ENCODE assay signal across 26 cellular contexts in genomic region chr11:27354359-27354965, GRCh38. TPM values are rescaled to one million over a fixed set of nuclear protein-coding genes. Genes with fewer than 3 reads are reported as not detected.
DNase-seq lines count a peak whose midpoint lies in the region; ATAC-seq, FAIRE-seq and TF ChIP-seq lines count a peak whose summit lies in the region.
"Had no signal": no experiment of that assay in that cellular context is flagged by ENCODE, and none has a peak within 500 bp of the region (broad histone marks: within the 10 kb centered on the region; RNA-seq: fewer than 3 reads in every experiment).

No MANE protein-coding gene starts in this region.

- BruUV-seq in GM12878 (replicated peaks; lab: Mats Ljungman, UMichigan): no TSS peak

- H4K20me1 ChIP-seq in GM12878 (ENCODE audit: control insufficient read depth, insufficient read depth): no peaks in the 10 kb centered on the region

- TF ChIP-seq CTCF in HFFc6 (IDR thresholded peaks at IDR 0.05) (no peak), GM12878 (IDR thresholded peaks at IDR 0.05 in 2 of 3, conservative IDR thresholded peaks at IDR 0.05 in 1 of 3; ENCODE audit: control insufficient read depth in 2 of 3, extremely low read depth in 1 of 3, insufficient read depth in 1 of 3, low read depth in 3 of 3, low read length in 3 of 3) (no peak), nephron (IDR thresholded peaks at IDR 0.05; ENCODE audit: unreplicated experiment in 3 of 3) (no peak)

- no peaks in the 10 kb centered on the region for H3K4me1 ChIP-seq in GM12878 (ENCODE audit: control insufficient read depth, insufficient read depth, low read length)

- H3K27me3 Mint-ChIP-seq in HFFc6 (ENCODE audit: insufficient read depth): no peaks in the 10 kb centered on the region
- no peaks in the 10 kb centered on the region for H3K27me3 Mint-ChIP-seq in nephron (ENCODE audit: low read depth)
- H3K27me3 Mint-ChIP-seq: natural killer cell treated with Interleukin-12 subunit alpha and Interleukin-12 subunit beta and Interleukin-15 and Interleukin-18, amount 100 ng/mL, for 72 hours; progenitor cell of endocrine pancreas; stimulated activated memory B cell treated with anti-CD40 and anti-IgM and Interleukin-4, amounts not matched to agents 10 μg/mL and 1 μg/mL and 100 μg/mL, for 72 hours had no signal

- no peak for TF ChIP-seq POLR2A in GM12878 (IDR thresholded peaks at IDR 0.05; ENCODE audit: low read depth, low read length)

- no peak for TF ChIP-seq EP300 in GM12878 (IDR thresholded peaks at IDR 0.05; ENCODE audit: borderline replicate concordance in 1 of 2, control insufficient read depth in 1 of 2, low read depth in 2 of 2, low read length in 2 of 2)

- no peak overlapping the region for H3K9ac ChIP-seq in GM12878 (ENCODE audit: control insufficient read depth, insufficient read depth, low read length)

- ATAC-seq in GM12878: peak; percentile 19; the same call in 2 of the 3 replicates
- no peak for ATAC-seq in stimulated activated naive CD8-positive, alpha-beta T cell treated with anti-CD3 and anti-CD28 coated beads, Interleukin-15, Interleukin-2, amounts not matched to agents 100 U/mL and 50 U/mL, for 24 hours
- ATAC-seq: activated T-cell treated with anti-CD3 and anti-CD28 coated beads, Interleukin-2, amount 50 U/mL, for 4 hours; HCT116; natural killer cell treated with Interleukin-12 subunit alpha and Interleukin-12 subunit beta and Interleukin-15 and Interleukin-18, amount 100 ng/mL, for 72 hours; stimulated activated memory B cell treated with anti-CD40 and anti-IgM and Interleukin-4, amounts not matched to agents 10 μg/mL and 1 μg/mL and 100 μg/mL, for 72 hours had no signal

- peak overlapping the region; percentile 29; the same call in 1 of the 2 replicates for H3K27ac Mint-ChIP-seq in HFFc6
- H3K27ac Mint-ChIP-seq in nephron: peak overlapping the region in 2 of 3 experiments; percentile 31 to 57
- H3K27ac Mint-ChIP-seq: natural killer cell treated with Interleukin-12 subunit alpha and Interleukin-12 subunit beta and Interleukin-15 and Interleukin-18, amount 100 ng/mL, for 72 hours; progenitor cell of endocrine pancreas; stimulated activated memory B cell treated with anti-CD40 and anti-IgM and Interleukin-4, amounts not matched to agents 10 μg/mL and 1 μg/mL and 100 μg/mL, for 72 hours had no signal

- no peak overlapping the region for H3K4me2 ChIP-seq in GM12878 (ENCODE audit: control insufficient read depth, insufficient read depth)

- H3K9me3 Mint-ChIP-seq in HFFc6 (no peaks in the 10 kb centered on the region), nephron (no peaks in the 10 kb centered on the region)
- H3K9me3 Mint-ChIP-seq: activated T-cell treated with anti-CD3 and anti-CD28 coated beads, Interleukin-2, amount 50 U/mL, for 4 hours; natural killer cell treated with Interleukin-12 subunit alpha and Interleukin-12 subunit beta and Interleukin-15 and Interleukin-18, amount 100 ng/mL, for 72 hours; stimulated activated memory B cell treated with anti-CD40 and anti-IgM and Interleukin-4, amounts not matched to agents 10 μg/mL and 1 μg/mL and 100 μg/mL, for 72 hours had no signal

- no peak overlapping the region for H3K27ac ChIP-seq in GM12878 (ENCODE audit: control insufficient read depth, insufficient read depth)
- H3K27ac ChIP-seq: epithelial cell of prostate, RWPE1 had no signal

- DNase-seq in GF-D8 (lab: John Stamatoyannopoulos, UW) (peak; percentile 28), HFFc6 (no peak), GM12878 (ENCODE audit: low read depth, low spot score) (no peak), MV-4-11 (lab: John Stamatoyannopoulos, UW) (no peak), nucleus accumbens (lab: John Stamatoyannopoulos, UW) (no peak)
- no peak for DNase-seq in stimulated activated naive CD8-positive, alpha-beta T cell treated with anti-CD3 and anti-CD28 coated beads, Interleukin-15, Interleukin-2, amounts not matched to agents 100 U/mL and 50 U/mL, for 24 hours
- DNase-seq: activated CD4-positive, CD25-positive, alpha-beta regulatory T cell treated with anti-CD3 and anti-CD28 coated beads, Interleukin-2, amount 50 U/mL, for 72 hours; activated CD8-positive, alpha-beta memory T cell treated with anti-CD3 and anti-CD28 coated beads for 24 hours; activated naive CD4-positive, alpha-beta T cell treated with Interleukin-2 at 50 U/mL for 16 hours; activated T-cell treated with anti-CD3 and anti-CD28 coated beads, Interleukin-2, amount 50 U/mL, for 4 hours; anterior cingulate cortex; central memory CD4-positive, alpha-beta T cell; hypothalamus; NCI-H187; NCI-H510A treated with DMSO at 0.1 percent for 48 hours; stimulated activated CD4-positive, alpha-beta T cell treated with anti-CD3 and anti-CD28 coated beads, Interleukin-1b, Interleukin-23, amount 100 ng/mL, for 48 hours; T1000 had no signal

- no peak overlapping the region for H2AFZ ChIP-seq in GM12878 (ENCODE audit: control insufficient read depth, low read depth, low read length)

- RAD21 ChIA-PET in GM12878 (lab: Charles Lee; ENCODE audit: unreplicated experiment): no interaction called here

- H3K4me3 Mint-ChIP-seq in HFFc6 (no peak overlapping the region), nephron (no peak overlapping the region)
- H3K4me3 Mint-ChIP-seq: activated T-cell treated with anti-CD3 and anti-CD28 coated beads, Interleukin-2, amount 50 U/mL, for 4 hours; natural killer cell treated with Interleukin-12 subunit alpha and Interleukin-12 subunit beta and Interleukin-15 and Interleukin-18, amount 100 ng/mL, for 72 hours; stimulated activated memory B cell treated with anti-CD40 and anti-IgM and Interleukin-4, amounts not matched to agents 10 μg/mL and 1 μg/mL and 100 μg/mL, for 72 hours had no signal

- no peak for FAIRE-seq in GM12878 (lab: Jason Lieb, UNC)
- FAIRE-seq: frontal cortex, keratinocyte had no signal

- no peak for TF ChIP-seq RAD21 in GM12878 (IDR thresholded peaks at IDR 0.05; ENCODE audit: insufficient read depth, low read depth, low read length)

- H3K27me3 ChIP-seq in GM12878 (replicated peaks in 1 of 2; ENCODE audit: control insufficient read depth in 2 of 2, insufficient read depth in 2 of 2, low read length in 1 of 2): no peaks in the 10 kb centered on the region

- H3K4me3 ChIP-seq in GM12878: no peak overlapping the region

- H3K4me1 Mint-ChIP-seq in HFFc6 (ENCODE audit: low read depth) (peaks cover 11% of the 10 kb centered on the region), nephron (peaks cover 33% of the 10 kb centered on the region)
- H3K4me1 Mint-ChIP-seq: stimulated activated memory B cell treated with anti-CD40 and anti-IgM and Interleukin-4, amounts not matched to agents 10 μg/mL and 1 μg/mL and 100 μg/mL, for 72 hours had no signal

- SMC1A ChIA-PET in GM12878 (lab: Charles Lee; ENCODE audit: uncharacterized antibody, unreplicated experiment): interaction anchor here (0.6 kb wide), 1 partner anchor 154 kb away, joined by 3 read pairs; no protein-coding TSS in a partner anchor

- no peaks in the 10 kb centered on the region for H3K79me2 ChIP-seq in GM12878 (ENCODE audit: control insufficient read depth, insufficient read depth, low read length)

- in situ Hi-C loops in GM12878 (cut with MboI): no loop called here

- POLR2A ChIA-PET in GM12878 (lab: Charles Lee): no interaction called here

- CTCF ChIA-PET in GM12878 (lab: Yijun Ruan, JAX): interaction anchor here (1.1 kb wide), 1 partner anchor 58 kb away, joined by 3 read pairs; no protein-coding TSS in a partner anchor

- WGBS in GM12878 (ENCODE audit: insufficient coverage, insufficient replicate concordance, low lambda C conversion rate, missing lambda C conversion rate): 74% methylated on average over 5 of the region's 5 CpGs

- H3K36me3 Mint-ChIP-seq in HFFc6 (ENCODE audit: low read depth) (no peaks in the 10 kb centered on the region), nephron (ENCODE audit: low read depth) (peaks cover 27% of the 10 kb centered on the region)
- H3K36me3 Mint-ChIP-seq: natural killer cell treated with Interleukin-12 subunit alpha and Interleukin-12 subunit beta and Interleukin-15 and Interleukin-18, amount 100 ng/mL, for 72 hours had no signal

- no peaks in the 10 kb centered on the region; a peak in 1 of 4 replicates for H3K36me3 ChIP-seq in GM12878 (ENCODE audit: control insufficient read depth in 2 of 2, insufficient read depth in 2 of 2, low read length in 1 of 2)

- H3K9me3 ChIP-seq in GM12878 (replicated peaks; ENCODE audit: control insufficient read depth, insufficient read depth, low read length): no peaks in the 10 kb centered on the region

- intact Hi-C loops in GM12878 (cut with micrococcal nuclease; ENCODE audit: unreplicated experiment): no loop called here

TF ChIP-seq in GM12878, 131 proteins besides CTCF, POLR2A, EP300 and RAD21 (continues in another document):
- TF ChIP-seq IKZF2 (IDR thresholded peaks at IDR 0.05) (no peak), TCF3 (IDR thresholded peaks at IDR 0.05; ENCODE audit: borderline replicate concordance, insufficient read depth, low read depth, low read length) (no peak), SREBF2 (IDR thresholded peaks at IDR 0.05; ENCODE audit: low read length) (no peak), SP1 (IDR thresholded peaks at IDR 0.05; ENCODE audit: low read depth, low read length) (no peak), ATF7 (IDR thresholded peaks at IDR 0.05; ENCODE audit: low read depth) (no peak), ZSCAN29 (IDR thresholded peaks at IDR 0.05) (no peak), NFYA (IDR thresholded peaks at IDR 0.05; ENCODE audit: borderline replicate concordance, low read depth, low read length) (no peak), MEF2B (IDR thresholded peaks at IDR 0.05; ENCODE audit: partially characterized antibody, poor library complexity, severe bottlenecking) (no peak)

RNA-seq across cellular contexts. Expression of gene CCDC34, which starts 8.6 kb away (rescaled TPM):
- 10 to 100 TPM in 5 of 6 experiments, 1 to 10 TPM in 1; 7.9 to 18.7 (median 13.9) TPM for total RNA-seq in HFFc6 (2021; fragmentation: NEBNext Ultra II Directional; extraction: Animal tissue kit (Norgen Biotek cat#: 25700))
- total RNA-seq in GM12878 (2013; cell fraction: nucleolus; rRNA removed): 4.4 TPM in 2 replicates
- total RNA-seq in GM12878 (2014; rRNA removed) (8.0 and 8.9 TPM in 2 replicates), GM12878 (2014; rRNA removed; fragmentation: Illumina TruSeq; extraction: Trizol) (22.3 and 22.9 TPM in 2 replicates), GM12878 (2021) (15.8 and 16.2 TPM in 2 replicates)
- 8.5 TPM for polyA plus RNA-seq in GM12878 (2011; ENCODE audit: low read depth)
- polyA plus RNA-seq in GM12878 (2011; rRNA removed) (10.7 and 16.4 TPM in 2 replicates), GM12878 (2014; fragmentation: Illumina TruSeq; extraction: Trizol) (39.1 and 45.6 TPM in 2 replicates), GM12878 (2014; fragmentation: Nextera tagmentation; extraction: Ambion mirVana) (10 to 100 TPM in 1 of 2 experiments, 1 to 10 TPM in 1; 6.2 to 13.4 TPM), GM12878 (2014; rRNA removed) (12.0 TPM in 2 replicates), GM12878 (2016; fragmentation: Nextera tagmentation; extraction: Ambion mirVana) (10 to 100 TPM; 18.1 to 19.4 TPM)
- 7.0 and 7.6 TPM in 2 replicates for polyA plus RNA-seq in GM12878 (2011; cell fraction: cytosol; rRNA removed)
- 4.2 and 5.6 TPM in 2 replicates for polyA plus RNA-seq in GM12878 (2011; cell fraction: nucleus; rRNA removed)
- polyA plus RNA-seq in GM12878 (2012): 13.3 and 13.6 TPM in 2 replicates
- 2.9 and 3.4 TPM in 2 replicates for polyA minus RNA-seq in GM12878 (2011; rRNA and poly(A)+ RNA removed)
- 2.3 and 4.0 TPM in 2 replicates for polyA minus RNA-seq in GM12878 (2011; cell fraction: cytosol; rRNA and poly(A)+ RNA removed)
- polyA minus RNA-seq in GM12878 (2011; cell fraction: nucleus; rRNA and poly(A)+ RNA removed): 2.2 and 6.7 TPM in 2 replicates
